8 cellular contexts compared by ENCODE assay signal in genomic region chr11:59614277-59615131, GRCh38. TPM values are rescaled to one million over a fixed set of nuclear protein-coding genes. Genes with fewer than 3 reads are reported as not detected.
DNase-seq lines count a peak whose midpoint lies in the region; ATAC-seq and TF ChIP-seq lines count a peak whose summit lies in the region.

No MANE protein-coding gene starts in this region.

- H3K27ac ChIP-seq in suprapubic skin: peak overlapping the region; percentile 97

- H3K27ac Mint-ChIP-seq in activated CD4-positive, alpha-beta T cell treated with anti-CD3 and anti-CD28 coated beads, Interleukin-2, amount 10 ng/mL, durations not matched to agents 7 days and 5 days: peak overlapping the region; percentile 93
- peak overlapping the region; percentile 95 for H3K27ac Mint-ChIP-seq in activated CD8-positive, alpha-beta T cell treated with anti-CD3 and anti-CD28 coated beads, Interleukin-2, amount 10 ng/mL, durations not matched to agents 7 days and 5 days
- H3K27ac Mint-ChIP-seq in immature natural killer cell: peak overlapping the region; percentile 86 to 97 (median 95)

- TF ChIP-seq EP300 in suprapubic skin (IDR thresholded peaks at IDR 0.05): no peak

- CTCF ChIA-PET in activated CD4-positive, alpha-beta T cell treated with anti-CD3 and anti-CD28 coated beads, Interleukin-2, amount 10 ng/mL, durations not matched to agents 7 days and 5 days (lab: Charles Lee): interaction anchor here (1.2 to 1.7 kb wide), 3 partner anchors 50 to 77 kb away, joined by 3 to 5 read pairs (median 4); no protein-coding TSS in a partner anchor
- CTCF ChIA-PET in activated CD8-positive, alpha-beta T cell treated with anti-CD3 and anti-CD28 coated beads, Interleukin-2, amount 10 ng/mL, durations not matched to agents 7 days and 5 days (lab: Charles Lee): interaction anchor here (0.6 to 1.5 kb wide), 3 partner anchors 54 to 196 kb away, joined by 3 to 4 read pairs (median 3); partner anchors contain the start of genes MRPL16 and PATL1

- peaks cover 46% of the 10 kb centered on the region for H3K4me1 ChIP-seq in suprapubic skin

- 9% methylated on average over 14 of the region's 14 CpGs for WGBS in suprapubic skin

- H3K36me3 ChIP-seq in suprapubic skin: peaks cover 9% of the 10 kb centered on the region

- H3K27me3 Mint-ChIP-seq in activated CD4-positive, alpha-beta T cell treated with anti-CD3 and anti-CD28 coated beads, Interleukin-2, amount 10 ng/mL, durations not matched to agents 7 days and 5 days: no peaks in the 10 kb centered on the region
- no peaks in the 10 kb centered on the region for H3K27me3 Mint-ChIP-seq in activated CD8-positive, alpha-beta T cell treated with anti-CD3 and anti-CD28 coated beads, Interleukin-2, amount 10 ng/mL, durations not matched to agents 7 days and 5 days (ENCODE audit: low read depth)
- H3K27me3 Mint-ChIP-seq in immature natural killer cell (ENCODE audit: low read depth in 3 of 3): peaks cover 6 to 15% (median 10%) of the 10 kb centered on the region in 3 donors

- POLR2A ChIA-PET in activated CD4-positive, alpha-beta T cell treated with anti-CD3 and anti-CD28 coated beads, Interleukin-2, amount 10 ng/mL, durations not matched to agents 7 days and 5 days (lab: Charles Lee): interaction anchor here (0.9 kb wide), 1 partner anchor 22 kb away, joined by 3 read pairs; no protein-coding TSS in a partner anchor
- POLR2A ChIA-PET in activated CD8-positive, alpha-beta T cell treated with anti-CD3 and anti-CD28 coated beads, Interleukin-2, amount 10 ng/mL, durations not matched to agents 7 days and 5 days (lab: Charles Lee): interaction anchor here (0.9 to 4.1 kb wide), 8 partner anchors 49 to 508 kb away, joined by 3 to 30 read pairs (median 6); partner anchors contain the start of genes FAM111B and PATL1

- H3K9me3 Mint-ChIP-seq in activated CD4-positive, alpha-beta T cell treated with anti-CD3 and anti-CD28 coated beads, Interleukin-2, amount 10 ng/mL, durations not matched to agents 7 days and 5 days: no peaks in the 10 kb centered on the region
- no peaks in the 10 kb centered on the region for H3K9me3 Mint-ChIP-seq in activated CD8-positive, alpha-beta T cell treated with anti-CD3 and anti-CD28 coated beads, Interleukin-2, amount 10 ng/mL, durations not matched to agents 7 days and 5 days (ENCODE audit: insufficient read depth)
- H3K9me3 Mint-ChIP-seq in immature natural killer cell: no peaks in the 10 kb centered on the region

- no peaks in the 10 kb centered on the region for H3K9me3 ChIP-seq in suprapubic skin

- no peak for TF ChIP-seq CTCF in suprapubic skin (IDR thresholded peaks at IDR 0.05)

- H3K27me3 ChIP-seq in suprapubic skin: no peaks in the 10 kb centered on the region

- no peak for ATAC-seq in activated CD8-positive, alpha-beta T cell treated with anti-CD3 and anti-CD28 coated beads, Interleukin-2, amount 10 ng/mL, durations not matched to agents 7 days and 5 days
- ATAC-seq in HG03280 (IDR thresholded peaks at IDR 0.05; ENCODE audit: unreplicated experiment): no peak

- H3K4me3 Mint-ChIP-seq in activated CD4-positive, alpha-beta T cell treated with anti-CD3 and anti-CD28 coated beads, Interleukin-2, amount 10 ng/mL, durations not matched to agents 7 days and 5 days: peak overlapping the region; percentile 93
- H3K4me3 Mint-ChIP-seq in activated CD8-positive, alpha-beta T cell treated with anti-CD3 and anti-CD28 coated beads, Interleukin-2, amount 10 ng/mL, durations not matched to agents 7 days and 5 days: peak overlapping the region; percentile 99
- peak overlapping the region; percentile 91 to 99 (median 96) for H3K4me3 Mint-ChIP-seq in immature natural killer cell

- TF ChIP-seq POLR2A in suprapubic skin (IDR thresholded peaks at IDR 0.05): no peak

- H3K4me3 ChIP-seq in suprapubic skin: peak overlapping the region; percentile 82

- H3K4me1 Mint-ChIP-seq in activated CD4-positive, alpha-beta T cell treated with anti-CD3 and anti-CD28 coated beads, Interleukin-2, amount 10 ng/mL, durations not matched to agents 7 days and 5 days: peaks cover 60% of the 10 kb centered on the region
- peaks cover 51% of the 10 kb centered on the region for H3K4me1 Mint-ChIP-seq in activated CD8-positive, alpha-beta T cell treated with anti-CD3 and anti-CD28 coated beads, Interleukin-2, amount 10 ng/mL, durations not matched to agents 7 days and 5 days (ENCODE audit: low read depth)
- peaks cover 47 to 55% of the 10 kb centered on the region in 2 donors for H3K4me1 Mint-ChIP-seq in immature natural killer cell

- H3K36me3 Mint-ChIP-seq in activated CD4-positive, alpha-beta T cell treated with anti-CD3 and anti-CD28 coated beads, Interleukin-2, amount 10 ng/mL, durations not matched to agents 7 days and 5 days (ENCODE audit: low read depth): peaks cover 34% of the 10 kb centered on the region
- peaks cover 39% of the 10 kb centered on the region for H3K36me3 Mint-ChIP-seq in activated CD8-positive, alpha-beta T cell treated with anti-CD3 and anti-CD28 coated beads, Interleukin-2, amount 10 ng/mL, durations not matched to agents 7 days and 5 days (ENCODE audit: low read depth)
- peaks cover under 1 to 2% (median 1%) of the 10 kb centered on the region in 3 donors for H3K36me3 Mint-ChIP-seq in immature natural killer cell

- DNase-seq in activated CD4-positive, alpha-beta T cell treated with anti-CD3 and anti-CD28 coated beads, Interleukin-2, amount 10 ng/mL, durations not matched to agents 7 days and 5 days: no peak
- no peak for DNase-seq in activated CD4-positive, alpha-beta T cell treated with anti-CD3 and anti-CD28 coated beads for 48 hours
- DNase-seq in activated CD8-positive, alpha-beta T cell treated with anti-CD3 and anti-CD28 coated beads, Interleukin-2, amount 10 ng/mL, durations not matched to agents 7 days and 5 days: no peak
- DNase-seq in immature natural killer cell: no peak
- DNase-seq in suprapubic skin (ENCODE audit: low spot score in 2 of 2): no peak
- DNase-seq in 8988T: no peak
- DNase-seq in NCI-H345 treated with DMSO at 0.1 percent for 48 hours (lab: John Stamatoyannopoulos, UW; ENCODE audit: unreplicated experiment): no peak

RNA-seq across cellular contexts. Expression of gene OSBP, which starts 1.1 kb away (rescaled TPM):
- total RNA-seq in activated CD4-positive, alpha-beta T cell treated with anti-CD3 and anti-CD28 coated beads, Interleukin-2, amount 10 ng/mL, durations not matched to agents 7 days and 5 days: 10 to 100 TPM; 36.4 to 43.6 TPM
- 10 to 100 TPM; 34.4 to 38.6 TPM for total RNA-seq in activated CD8-positive, alpha-beta T cell treated with anti-CD3 and anti-CD28 coated beads, Interleukin-2, amount 10 ng/mL, durations not matched to agents 7 days and 5 days
- 10 to 100 TPM; 14.7 to 22.2 (median 19.0) TPM for polyA plus RNA-seq in immature natural killer cell
- 10 to 100 TPM; 37.2 to 71.5 (median 49.6) TPM for total RNA-seq in suprapubic skin

RNA-seq across cellular contexts. Expression of gene PATL1, which starts 54.3 kb away (rescaled TPM):
- total RNA-seq in activated CD4-positive, alpha-beta T cell treated with anti-CD3 and anti-CD28 coated beads, Interleukin-2, amount 10 ng/mL, durations not matched to agents 7 days and 5 days: 10 to 100 TPM; 47.2 to 59.6 TPM
- total RNA-seq in activated CD8-positive, alpha-beta T cell treated with anti-CD3 and anti-CD28 coated beads, Interleukin-2, amount 10 ng/mL, durations not matched to agents 7 days and 5 days: 10 to 100 TPM; 47.8 to 49.9 TPM
- polyA plus RNA-seq in immature natural killer cell: 1 to 10 TPM; 2.2 to 6.2 (median 2.4) TPM
- 10 to 100 TPM; 14.3 to 23.2 (median 19.2) TPM for total RNA-seq in suprapubic skin
